In genomic region chr7:138871691-138872090, GRCh38 we compare ENCODE assay signal across 19 cellular contexts.
DNase-seq lines count a peak whose midpoint lies in the region; ATAC-seq, FAIRE-seq and TF ChIP-seq lines count a peak whose summit lies in the region.
"Had no signal": no experiment of that assay in that cellular context is flagged by ENCODE, and none has a peak within 500 bp of the region (broad histone marks: within the 10 kb centered on the region; RNA-seq: fewer than 3 reads in every experiment).

No MANE protein-coding gene starts in this region.

- H3K27me3 ChIP-seq in mammary epithelial cell (ENCODE audit: insufficient read depth, low read length) (no peaks in the 10 kb centered on the region), breast epithelium (no peaks in the 10 kb centered on the region), K562 (ENCODE audit: control insufficient read depth in 2 of 2, insufficient read depth in 2 of 2, low read length in 2 of 2) (peaks cover 37 to 66% of the 10 kb centered on the region in 2 experiments), osteoblast (ENCODE audit: insufficient read depth, low read length) (no peaks in the 10 kb centered on the region)

- H3K9ac ChIP-seq in mammary epithelial cell (ENCODE audit: insufficient read depth, low read length) (no peak overlapping the region), K562 (ENCODE audit: insufficient read depth in 1 of 2, low read depth in 2 of 2, low read length in 2 of 2) (no peak overlapping the region)

- TF ChIP-seq POLR2A in breast epithelium (IDR thresholded peaks at IDR 0.05) (no peak), K562 (conservative IDR thresholded peaks at IDR 0.05) (no peak)

- H3K79me2 ChIP-seq in mammary epithelial cell (ENCODE audit: insufficient read depth, low read length) (no peaks in the 10 kb centered on the region), K562 (ENCODE audit: control insufficient read depth, insufficient read depth, low read length) (no peaks in the 10 kb centered on the region), osteoblast (ENCODE audit: insufficient read depth, low read length) (no peaks in the 10 kb centered on the region)

- no peak overlapping the region for H3K4me3 ChIP-seq in mammary epithelial cell (replicated peaks in 1 of 3; ENCODE audit: insufficient read depth in 1 of 3, low read depth in 2 of 3, low read length in 3 of 3)
- no peak overlapping the region for H3K4me3 ChIP-seq in breast epithelium
- no peak overlapping the region for H3K4me3 ChIP-seq in K562
- H3K4me3 ChIP-seq in osteoblast (ENCODE audit: insufficient read depth, low read length): no peak overlapping the region
- H3K4me3 ChIP-seq: GM12878, GM23248 had no signal

- H3K36me3 ChIP-seq in mammary epithelial cell (ENCODE audit: insufficient read depth, low read length) (no peaks in the 10 kb centered on the region), breast epithelium (no peaks in the 10 kb centered on the region), K562 (ENCODE audit: control insufficient read depth, insufficient read depth, low read length) (no peaks in the 10 kb centered on the region), osteoblast (ENCODE audit: insufficient read depth, low read length) (no peaks in the 10 kb centered on the region)

- POLR2A ChIA-PET in K562 (lab: Yijun Ruan, JAX): interaction anchor here (0.6 to 2.0 kb wide), 3 partner anchors 15 to 91 kb away, joined by 3 to 5 read pairs (median 3); no protein-coding TSS in a partner anchor

- DNase-seq in mammary epithelial cell (no peak), breast epithelium (ENCODE audit: low spot score in 2 of 2) (no peak), K562 (ENCODE audit: extremely low read depth in 1 of 4, low spot score in 3 of 4) (no peak), osteoblast (ENCODE audit: insufficient read length, low spot score, missing footprints) (peak; percentile 75)
- DNase-seq in NK-92 treated with Interleukin-12 subunit alpha and Interleukin-12 subunit beta, amount 100 ng/mL, for 24 hours (lab: John Stamatoyannopoulos, UW): no peak
- DNase-seq: C1 segment of cervical spinal cord; Calu3; CD4-positive, alpha-beta memory T cell; COR-L47; DMS79; EL; GDM1; GM23248; H7; HCEC 1CT had no signal

- in situ Hi-C loops in mammary epithelial cell (cut with MboI; ENCODE audit: low sequenced_read_pairs in 2 of 2) (no loop called here), K562 (cut with MboI) (no loop called here)

- H3K4me2 ChIP-seq in mammary epithelial cell (ENCODE audit: insufficient read depth, low read depth, low read length) (no peak overlapping the region), K562 (ENCODE audit: insufficient read depth, low read length) (no peak overlapping the region), osteoblast (ENCODE audit: insufficient read depth, low read length) (no peak overlapping the region)

- H3K27ac ChIP-seq in mammary epithelial cell (ENCODE audit: insufficient read depth, low read depth, low read length): no peak overlapping the region
- H3K27ac ChIP-seq in breast epithelium: no peak overlapping the region
- H3K27ac ChIP-seq in K562 (ENCODE audit: extremely low read depth, low read depth, low read length): no peak overlapping the region
- H3K27ac ChIP-seq in osteoblast (ENCODE audit: low read depth, low read length): no peak overlapping the region

- WGBS in mammary epithelial cell (ENCODE audit: low coverage, missing lambda C conversion rate): 93% methylated on average over 6 of the region's 7 CpGs
- WGBS in K562 (ENCODE audit: insufficient coverage, low coverage, missing lambda C conversion rate): 26% methylated on average over 7 of the region's 7 CpGs

- TF ChIP-seq RAD21 in K562 (CRISPR knock-in tag; conservative IDR thresholded peaks at IDR 0.05 in 1 of 2, IDR thresholded peaks at IDR 0.05 in 1 of 2): no peak

- CTCF ChIA-PET in mammary epithelial cell (lab: Charles Lee; ENCODE audit: low non-redundant PET): no interaction called here
- CTCF ChIA-PET in K562 (lab: Yijun Ruan, JAX; ENCODE audit: low intra/inter-chr PET ratio): no interaction called here

- H3K9me3 ChIP-seq in mammary epithelial cell (replicated peaks; ENCODE audit: insufficient read depth, low read length) (no peaks in the 10 kb centered on the region), breast epithelium (no peaks in the 10 kb centered on the region), K562 (replicated peaks; ENCODE audit: control insufficient read depth, insufficient read depth, low read depth, low read length) (no peaks in the 10 kb centered on the region), osteoblast (ENCODE audit: low read depth, low read length) (no peaks in the 10 kb centered on the region)

- BruUV-seq in mammary epithelial cell (replicated peaks; lab: Mats Ljungman, UMichigan) (TSS peak; percentile 30), K562 (replicated peaks; lab: Mats Ljungman, UMichigan) (no TSS peak)

- dilution Hi-C loops in mammary epithelial cell (cut with HindIII; ENCODE audit: low sequenced_read_pairs): no loop called here

- no peak for ATAC-seq in K562
- ATAC-seq in HG03039 (IDR thresholded peaks at IDR 0.05; ENCODE audit: unreplicated experiment): no peak
- ATAC-seq: GM12878 had no signal

- intact Hi-C loops in mammary epithelial cell (cut with micrococcal nuclease) (no loop called here), breast epithelium (cut with DNase I; ENCODE audit: low total_unique reads) (no loop called here), K562 (cut with micrococcal nuclease) (no loop called here)

- H3K9me1 ChIP-seq in K562 (ENCODE audit: control insufficient read depth, insufficient read depth, low read length): no peaks in the 10 kb centered on the region

- no peak for TF ChIP-seq CTCF in mammary epithelial cell (conservative IDR thresholded peaks at IDR 0.05 in 1 of 2, IDR thresholded peaks at IDR 0.05 in 1 of 2; ENCODE audit: extremely low read depth in 1 of 2, insufficient read depth in 1 of 2, low read depth in 1 of 2, low read length in 2 of 2)
- TF ChIP-seq CTCF in breast epithelium (IDR thresholded peaks at IDR 0.05): no peak
- 0 out of 6 replicates have a peak, but pooled peaks of 1 of the 3 experiments have one; percentile 1 for TF ChIP-seq CTCF in K562 (IDR thresholded peaks at IDR 0.05 in 2 of 3, conservative IDR thresholded peaks at IDR 0.05 in 1 of 3; ENCODE audit: insufficient read depth in 2 of 3, low read depth in 1 of 3, low read length in 3 of 3)
- TF ChIP-seq CTCF in osteoblast (IDR thresholded peaks at IDR 0.05; ENCODE audit: extremely low read depth, low read depth, low read length): no peak

- TF ChIP-seq EP300 in K562 (IDR thresholded peaks at IDR 0.05; ENCODE audit: low read length): no peak

- no peak for FAIRE-seq in K562 (lab: Jason Lieb, UNC)
- FAIRE-seq: GM12878, GM19239, H1 had no signal

- H2AFZ ChIP-seq in mammary epithelial cell (ENCODE audit: low read depth, low read length): no peak overlapping the region
- peak overlapping the region; percentile 57 for H2AFZ ChIP-seq in K562 (ENCODE audit: low read depth, low read length)
- no peak overlapping the region for H2AFZ ChIP-seq in osteoblast (ENCODE audit: low read length)

- H4K20me1 ChIP-seq in mammary epithelial cell (ENCODE audit: insufficient read depth, low read length): no peaks in the 10 kb centered on the region
- H4K20me1 ChIP-seq in K562 (replicated peaks; ENCODE audit: control insufficient read depth, insufficient read depth, low read length): no peaks in the 10 kb centered on the region
- no peaks in the 10 kb centered on the region for H4K20me1 ChIP-seq in osteoblast (ENCODE audit: insufficient read depth, low read length)

- H3K4me1 ChIP-seq in mammary epithelial cell (ENCODE audit: insufficient read depth, low read length) (peaks cover 30% of the 10 kb centered on the region), breast epithelium (no peaks in the 10 kb centered on the region), K562 (replicated peaks in 1 of 2; ENCODE audit: control insufficient read depth in 2 of 2, insufficient read depth in 2 of 2, low read length in 2 of 2) (peaks cover 3 to 18% of the 10 kb centered on the region in 2 experiments; a peak in 4 of 5 replicates), osteoblast (ENCODE audit: insufficient read depth, low read length) (peaks cover 13% of the 10 kb centered on the region)

TF ChIP-seq in K562, 482 proteins besides CTCF, POLR2A, EP300 and RAD21:
- no peak for TF ChIP-seq SRSF1 (IDR thresholded peaks at IDR 0.05; ENCODE audit: low read depth, low read length)
- peak; percentile 82; the same call in 1 of the 2 replicates for TF ChIP-seq ZNF583 (CRISPR knock-in tag; IDR thresholded peaks at IDR 0.05)
